Comparison of ENCODE assay signal across 1 cellular context in genomic region chr1:7960867-7961198, GRCh38.
TF ChIP-seq lines count a peak whose summit lies in the region.

No MANE protein-coding gene starts in this region.

TF ChIP-seq in IMR-90, 13 proteins besides CTCF, POLR2A, EP300 and RAD21 (continued from another document):
- TF ChIP-seq MAZ (IDR thresholded peaks at IDR 0.05; ENCODE audit: borderline replicate concordance, low read depth, low read length), result no peak
- TF ChIP-seq, protein P1, sequence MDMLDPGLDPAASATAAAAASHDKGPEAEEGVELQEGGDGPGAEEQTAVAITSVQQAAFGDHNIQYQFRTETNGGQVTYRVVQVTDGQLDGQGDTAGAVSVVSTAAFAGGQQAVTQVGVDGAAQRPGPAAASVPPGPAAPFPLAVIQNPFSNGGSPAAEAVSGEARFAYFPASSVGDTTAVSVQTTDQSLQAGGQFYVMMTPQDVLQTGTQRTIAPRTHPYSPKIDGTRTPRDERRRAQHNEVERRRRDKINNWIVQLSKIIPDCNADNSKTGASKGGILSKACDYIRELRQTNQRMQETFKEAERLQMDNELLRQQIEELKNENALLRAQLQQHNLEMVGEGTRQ (IDR thresholded peaks at IDR 0.05; ENCODE audit: low read depth, low read length), result no peak
